9 cellular contexts compared by ENCODE assay signal in genomic region chr15:66505818-66506217, GRCh38. TPM values are rescaled to one million over a fixed set of nuclear protein-coding genes. Genes with fewer than 3 reads are reported as not detected.
DNase-seq lines count a peak whose midpoint lies in the region; ATAC-seq and TF ChIP-seq lines count a peak whose summit lies in the region.
"Had no signal": no experiment of that assay in that cellular context is flagged by ENCODE, and none has a peak within 500 bp of the region (broad histone marks: within the 10 kb centered on the region; RNA-seq: fewer than 3 reads in every experiment).

No MANE protein-coding gene starts in this region.

- H3K9me3 Mint-ChIP-seq in Caco-2 (ENCODE audit: unreplicated experiment) (no peaks in the 10 kb centered on the region), endothelial cell (ENCODE audit: unreplicated experiment) (no peaks in the 10 kb centered on the region)

- no peak overlapping the region for H2BK15ac ChIP-seq in neuronal stem cell (ENCODE audit: low read length)

- no peak overlapping the region for H3K18ac ChIP-seq in neuronal stem cell (ENCODE audit: low read length)

- intact Hi-C loops in Caco-2 (cut with micrococcal nuclease; ENCODE audit: unreplicated experiment) (loop anchor here (2.0 kb wide), 1 partner anchor 149 kb away; the partner anchor contains the start of gene TIPIN), OCI-LY7 (cut with micrococcal nuclease; ENCODE audit: unreplicated experiment) (loop anchor here (10.0 kb wide), 3 partner anchors 199 to 1019 kb away; partner anchors contain the start of genes C15orf61 and SMAD6)

- H3K4me1 ChIP-seq in Caco-2 = peaks cover 6% of the 10 kb centered on the region; the same call in 1 of the 2 replicates
- H3K4me1 ChIP-seq in OCI-LY7 (ENCODE audit: insufficient read depth, low read length, poor library complexity, severe bottlenecking) = peaks cover 43% of the 10 kb centered on the region
- peaks cover 4 to 12% of the 10 kb centered on the region in 2 donors for H3K4me1 ChIP-seq in neuronal stem cell (ENCODE audit: control insufficient read depth in 2 of 2, insufficient read depth in 1 of 2, low read depth in 1 of 2, low read length in 2 of 2)

- no peak overlapping the region for H3K4ac ChIP-seq in neuronal stem cell (ENCODE audit: low read length)

- H3K36me3 ChIP-seq in Caco-2 (ENCODE audit: control insufficient read depth, insufficient read depth, low read length) = peaks cover 2% of the 10 kb centered on the region; the same call in 1 of the 2 replicates
- peaks cover 59% of the 10 kb centered on the region for H3K36me3 ChIP-seq in OCI-LY7 (ENCODE audit: insufficient read depth, low read length)
- H3K36me3 ChIP-seq in neuronal stem cell (replicated peaks in 1 of 2; ENCODE audit: control insufficient read depth in 2 of 2, insufficient read depth in 2 of 2, low read length in 2 of 2) = peaks cover 16 to 46% of the 10 kb centered on the region in 2 donors

- no peak overlapping the region for H3K14ac ChIP-seq in neuronal stem cell (ENCODE audit: low read length)

- BruUV-seq in Caco-2 (replicated peaks; lab: Mats Ljungman, UMichigan) (no TSS peak), OCI-LY7 (replicated peaks; lab: Mats Ljungman, UMichigan) (no TSS peak)

- H3K27ac Mint-ChIP-seq in Caco-2 (ENCODE audit: unreplicated experiment) (peak overlapping the region; percentile 100), endothelial cell (ENCODE audit: unreplicated experiment) (peak overlapping the region; percentile 98)

- H3K79me2 ChIP-seq in OCI-LY7 (ENCODE audit: insufficient read depth, low read depth, low read length) = peaks cover 85% of the 10 kb centered on the region

- no peak overlapping the region for H2AK5ac ChIP-seq in neuronal stem cell (ENCODE audit: low read depth, low read length)

- H3K23ac ChIP-seq in neuronal stem cell (ENCODE audit: low read depth, low read length, poor library complexity) = no peak overlapping the region

- H2BK5ac ChIP-seq in neuronal stem cell (ENCODE audit: low read length) = no peak overlapping the region

- no peak for DNase-seq in Caco-2
- DNase-seq in OCI-LY7 (ENCODE audit: low spot score) = no peak
- DNase-seq in endothelial cell (ENCODE audit: low spot score) = no peak
- DNase-seq in neuronal stem cell (ENCODE audit: low spot score) = no peak
- DNase-seq in NCI-H146 treated with DMSO at 0.1 percent for 48 hours (lab: John Stamatoyannopoulos, UW; ENCODE audit: unreplicated experiment) = no peak
- DNase-seq in COLO829 (ENCODE audit: low spot score) = no peak
- no peak for DNase-seq in NCI-H1436 (lab: John Stamatoyannopoulos, UW)

- POLR2A ChIA-PET in Caco-2 (lab: Charles Lee) = interaction anchor here (0.7 to 1.1 kb wide), 2 partner anchors 9 to 1700 kb away, joined by 3 to 4 read pairs; partner anchors contain the start of gene CALML4
- POLR2A ChIA-PET in OCI-LY7 (lab: Charles Lee) = interaction anchor here (0.8 to 1.2 kb wide), 3 partner anchors 10 to 478 kb away, joined by 3 to 5 read pairs (median 4); no protein-coding TSS in a partner anchor

- WGBS in neuronal stem cell (ENCODE audit: extremely low coverage in 2 of 2, insufficient read length in 2 of 2, insufficient replicate concordance in 1 of 2), 2 donors = no CpG with 5 or more reads among the region's 4 CpGs

- no peak overlapping the region for H4K91ac ChIP-seq in neuronal stem cell (ENCODE audit: low read depth, low read length, poor library complexity)

- H3K4me3 Mint-ChIP-seq in Caco-2 (ENCODE audit: unreplicated experiment) = peak overlapping the region; percentile 96
- H3K4me3 Mint-ChIP-seq in endothelial cell (ENCODE audit: unreplicated experiment) = peak overlapping the region; percentile 99

- H2AFZ ChIP-seq in OCI-LY7 (ENCODE audit: low read length) (peak overlapping the region; percentile 86; the same call in 1 of the 2 replicates), neuronal stem cell (ENCODE audit: low read length) (peak overlapping the region; percentile 92)

- ATAC-seq in HG03280 (IDR thresholded peaks at IDR 0.05; ENCODE audit: unreplicated experiment) = no peak

- no peaks in the 10 kb centered on the region for H3K79me1 ChIP-seq in neuronal stem cell (ENCODE audit: low read depth, low read length)

- H3K9ac ChIP-seq in neuronal stem cell (ENCODE audit: low read depth, low read length, poor library complexity) = no peak overlapping the region

- H3K27me3 Mint-ChIP-seq in Caco-2 (ENCODE audit: insufficient read depth, unreplicated experiment) (no peaks in the 10 kb centered on the region), endothelial cell (ENCODE audit: unreplicated experiment) (peaks cover 3% of the 10 kb centered on the region)

- H4K20me1 ChIP-seq in OCI-LY7 (ENCODE audit: insufficient read depth, low read length) = peaks cover 34% of the 10 kb centered on the region

- TF ChIP-seq CTCF in Caco-2 (IDR thresholded peaks at IDR 0.05; ENCODE audit: insufficient read depth in 1 of 2, low read depth in 1 of 2, low read length in 1 of 2, severe bottlenecking in 1 of 2, unreplicated experiment in 1 of 2) (no peak), OCI-LY7 (conservative IDR thresholded peaks at IDR 0.05; ENCODE audit: low read length) (no peak), endothelial cell (IDR thresholded peaks at IDR 0.05; ENCODE audit: unreplicated experiment) (no peak)

- peaks cover 15% of the 10 kb centered on the region for H3K4me1 Mint-ChIP-seq in Caco-2 (ENCODE audit: low read depth, unreplicated experiment)
- peaks cover 35% of the 10 kb centered on the region for H3K4me1 Mint-ChIP-seq in endothelial cell (ENCODE audit: unreplicated experiment)

- no peak overlapping the region for H2BK120ac ChIP-seq in neuronal stem cell (ENCODE audit: low read depth, low read length)

- H3K27ac ChIP-seq in OCI-LY7 (ENCODE audit: low read depth, low read length, poor library complexity, severe bottlenecking) (peak overlapping the region; percentile 85), neuronal stem cell (replicated peaks; ENCODE audit: low read length) (no peak overlapping the region)

- no peaks in the 10 kb centered on the region for H3K9me3 ChIP-seq in Caco-2
- H3K9me3 ChIP-seq in OCI-LY7 (ENCODE audit: low read length) = no peaks in the 10 kb centered on the region
- no peaks in the 10 kb centered on the region for H3K9me3 ChIP-seq in neuronal stem cell (replicated peaks in 1 of 2; ENCODE audit: control insufficient read depth in 2 of 2, insufficient read depth in 1 of 2, low read depth in 1 of 2, low read length in 2 of 2)

- CTCF ChIA-PET in Caco-2 (lab: Charles Lee) = no interaction called here
- CTCF ChIA-PET in OCI-LY7 (lab: Charles Lee; ENCODE audit: unreplicated experiment) = interaction anchor here (1.0 kb wide), 1 partner anchor 9 kb away, joined by 4 read pairs; no protein-coding TSS in a partner anchor

- H3K4me2 ChIP-seq in OCI-LY7 (ENCODE audit: low read length) (peak overlapping the region; percentile 78), neuronal stem cell (ENCODE audit: insufficient read depth, low read length, poor library complexity, severe bottlenecking) (peak overlapping the region; percentile 52)

- peak overlapping the region; percentile 68 for H3K4me3 ChIP-seq in Caco-2 (ENCODE audit: low read depth, low read length)
- peak overlapping the region; percentile 100 for H3K4me3 ChIP-seq in OCI-LY7 (ENCODE audit: low read depth, low read length, poor library complexity, severe bottlenecking)
- H3K4me3 ChIP-seq in neuronal stem cell (ENCODE audit: low read length in 2 of 2) = peak overlapping the region; percentile 81 to 86

- peaks cover 48% of the 10 kb centered on the region for H3K36me3 Mint-ChIP-seq in Caco-2 (ENCODE audit: insufficient read depth, unreplicated experiment)
- peaks cover 18% of the 10 kb centered on the region for H3K36me3 Mint-ChIP-seq in endothelial cell (ENCODE audit: low read depth, unreplicated experiment)

- no peaks in the 10 kb centered on the region for H3K27me3 ChIP-seq in Caco-2 (replicated peaks; ENCODE audit: control insufficient read depth, insufficient read depth, low read length)
- no peaks in the 10 kb centered on the region for H3K27me3 ChIP-seq in neuronal stem cell (ENCODE audit: control insufficient read depth in 3 of 3, insufficient read depth in 3 of 3, low read depth in 1 of 3, low read length in 3 of 3)

- no peak overlapping the region for H4K8ac ChIP-seq in neuronal stem cell (ENCODE audit: low read depth, low read length)

- H2BK12ac ChIP-seq in neuronal stem cell (ENCODE audit: low read length) = no peak overlapping the region

- H3K9me2 ChIP-seq in OCI-LY7 (ENCODE audit: insufficient read depth, low read length) = no peaks in the 10 kb centered on the region

RNA-seq across cellular contexts. Expression of gene ZWILCH, which starts 0.7 kb away (rescaled TPM):
- 21.6 and 28.1 TPM in 2 replicates for total RNA-seq in Caco-2 (2022)
- total RNA-seq in OCI-LY7 (2014; rRNA removed; shearing (Covaris generic)) = 36.9 and 37.4 TPM in 2 replicates
- total RNA-seq in OCI-LY7 (2022) = 49.0 and 50.2 TPM in 2 replicates
- total RNA-seq in endothelial cell (ENCODE audit: unreplicated experiment) = 19.3 TPM
- polyA plus RNA-seq in neuronal stem cell (2013, experiment 1 of 2) = 22.1 TPM
- polyA plus RNA-seq in neuronal stem cell (2013, experiment 2 of 2) = 23.8 TPM

RNA-seq across cellular contexts. Expression of gene RPL4, which starts 1.2 kb away (rescaled TPM):
- total RNA-seq in Caco-2 (2022) (3,043 and 3,102 TPM in 2 replicates), OCI-LY7 (2022) (4,316 and 4,489 TPM in 2 replicates), endothelial cell (ENCODE audit: unreplicated experiment) (3,652 TPM)
- total RNA-seq in OCI-LY7 (2014; rRNA removed; shearing (Covaris generic)) = 5,185 and 5,381 TPM in 2 replicates
- 3,499 TPM for polyA plus RNA-seq in neuronal stem cell (2013, experiment 1 of 2)
- polyA plus RNA-seq in neuronal stem cell (2013, experiment 2 of 2) = 3,563 TPM

RNA-seq across cellular contexts. Expression of gene SNAPC5, which starts 8.3 kb away (rescaled TPM):
- total RNA-seq in Caco-2 (2022) (28.1 and 31.4 TPM in 2 replicates), OCI-LY7 (2022) (25.7 and 26.5 TPM in 2 replicates), endothelial cell (ENCODE audit: unreplicated experiment) (16.2 TPM)
- 30.7 and 32.6 TPM in 2 replicates for total RNA-seq in OCI-LY7 (2014; rRNA removed; shearing (Covaris generic))
- 22.8 TPM for polyA plus RNA-seq in neuronal stem cell (2013, experiment 1 of 2)
- polyA plus RNA-seq in neuronal stem cell (2013, experiment 2 of 2) = 24.2 TPM

RNA-seq across cellular contexts. Expression of gene LCTL, which starts 60.0 kb away (rescaled TPM):
- total RNA-seq in Caco-2 (2022) (not detected in 2 replicates), OCI-LY7 (2022) (not detected in 2 replicates), endothelial cell (ENCODE audit: unreplicated experiment) (not detected)
- not detected in 2 replicates for total RNA-seq in OCI-LY7 (2014; rRNA removed; shearing (Covaris generic))
- polyA plus RNA-seq in neuronal stem cell (2013, experiment 1 of 2) = 10.9 TPM
- polyA plus RNA-seq in neuronal stem cell (2013, experiment 2 of 2) = 10.4 TPM
- total RNA-seq: lung microvascular endothelial cell had no signal
